Comparison of ENCODE assay signal across 8 cellular contexts in the genomic region with DNA sequence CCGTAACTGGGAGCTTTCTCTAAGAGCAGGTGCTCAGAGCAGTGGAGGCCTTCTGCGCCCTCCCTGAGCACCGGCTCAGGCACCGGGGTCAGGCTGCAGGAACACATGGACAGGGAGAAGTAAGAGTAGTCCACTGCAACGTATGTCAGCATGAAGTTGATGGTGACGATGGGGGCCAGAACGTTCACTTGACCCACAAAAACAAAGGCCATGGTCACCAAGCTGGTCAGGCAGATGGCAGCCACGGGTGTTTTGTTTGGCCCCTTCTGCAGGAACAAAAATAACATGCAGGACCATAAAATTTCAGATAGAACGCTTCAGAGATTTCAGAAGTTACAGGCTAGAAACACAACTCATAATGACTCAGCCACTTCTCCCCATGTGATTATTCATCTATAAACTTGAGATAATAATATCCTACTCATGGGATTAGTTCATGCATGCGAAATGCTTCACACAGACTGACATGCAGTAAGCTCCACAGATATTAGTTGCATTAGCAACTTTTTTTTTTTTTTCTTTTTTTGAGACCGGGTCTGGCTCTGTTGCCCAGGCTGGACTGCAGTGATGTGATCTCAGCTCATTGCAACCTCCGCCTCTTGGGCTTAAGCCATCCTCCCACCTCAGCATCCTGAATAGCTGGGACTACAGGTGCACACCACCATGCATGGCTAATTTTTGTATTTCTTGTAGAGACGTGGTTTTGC. TPM values are rescaled to one million over a fixed set of nuclear protein-coding genes. Genes with fewer than 3 reads are reported as not detected.
A peak's percentile ranks its signal among the peaks of the same experiment; 100 is the strongest.
DNase-seq lines count a peak whose midpoint lies in the region; ATAC-seq and TF ChIP-seq lines count a peak whose summit lies in the region.
"Had no signal": no experiment of that assay in that cellular context is flagged by ENCODE, and none has a peak within 500 bp of the region (broad histone marks: within the 10 kb centered on the region; RNA-seq: fewer than 3 reads in every experiment).

No MANE protein-coding gene starts in this region.

- TF ChIP-seq CTCF in tibial nerve (IDR thresholded peaks at IDR 0.05), result no peak

- no peak for TF ChIP-seq EP300 in tibial nerve (IDR thresholded peaks at IDR 0.05)

- no peak for TF ChIP-seq POLR2A in tibial nerve (IDR thresholded peaks at IDR 0.05)

- H3K9me3 ChIP-seq in skeletal muscle satellite cell (replicated peaks; ENCODE audit: low read length) (no peaks in the 10 kb centered on the region), tibial nerve (no peaks in the 10 kb centered on the region)
- H3K9me3 ChIP-seq: psoas muscle had no signal

- H3K27me3 ChIP-seq in skeletal muscle satellite cell (ENCODE audit: control insufficient read depth, insufficient read depth, low read length) (no peaks in the 10 kb centered on the region), tibial nerve (no peaks in the 10 kb centered on the region)

- ATAC-seq in GM18517 (IDR thresholded peaks at IDR 0.05; ENCODE audit: unreplicated experiment) (peak; percentile 56), HG02884 (IDR thresholded peaks at IDR 0.05; ENCODE audit: unreplicated experiment) (peak; percentile 53)

- no peak overlapping the region for H3K27ac ChIP-seq in tibial nerve
- H3K27ac ChIP-seq: psoas muscle had no signal

- H3K4me2 ChIP-seq in skeletal muscle satellite cell (ENCODE audit: low read length), result peak overlapping the region; percentile 51

- H3K4me1 ChIP-seq in skeletal muscle satellite cell (ENCODE audit: control insufficient read depth, insufficient read depth, low read length), result peaks cover 42% of the 10 kb centered on the region
- H3K4me1 ChIP-seq in tibial nerve, result peaks cover 0 to 5% (median 0%) of the 10 kb centered on the region in 4 donors

- no peaks in the 10 kb centered on the region for H3K36me3 ChIP-seq in skeletal muscle satellite cell (ENCODE audit: insufficient read depth, low read length)
- H3K36me3 ChIP-seq in tibial nerve, result no peaks in the 10 kb centered on the region

- H3K4me3 ChIP-seq in skeletal muscle satellite cell (ENCODE audit: low read length), result no peak overlapping the region
- H3K4me3 ChIP-seq in tibial nerve, result no peak overlapping the region
- H3K4me3 ChIP-seq: psoas muscle had no signal

- peak overlapping the region; percentile 19 for H3K9ac ChIP-seq in skeletal muscle satellite cell (ENCODE audit: low read depth, low read length)

- 67 to 78% methylated on average over 13 of the region's 13 CpGs for WGBS in tibial nerve, 2 donors

- DNase-seq in amniotic stem cell (lab: John Stamatoyannopoulos, UW) (peak; percentile 42), tibial nerve (ENCODE audit: low spot score in 2 of 2) (no peak), NOMO-1 treated with dmso at 0.1 percent for 144 hours (lab: John Stamatoyannopoulos, UW; ENCODE audit: unreplicated experiment) (no peak), COR-L47 (lab: John Stamatoyannopoulos, UW) (no peak)
- DNase-seq: psoas muscle had no signal

RNA-seq across cellular contexts. Expression of gene HEG1, which starts 52.2 kb away (rescaled TPM):
- 12.4 and 21.6 TPM in 2 replicates for total RNA-seq in skeletal muscle satellite cell (2012; rRNA removed)
- total RNA-seq in tibial nerve, result 10 to 100 TPM; 26.8 to 59.1 (median 42.5) TPM
